ENCODE assay signal across 28 cellular contexts in genomic region chr18:30265190-30265589, GRCh38.
"Had no signal": no experiment of that assay in that cellular context is flagged by ENCODE, and none has a peak within 500 bp of the region (broad histone marks: within the 10 kb centered on the region; RNA-seq: fewer than 3 reads in every experiment).

No MANE protein-coding gene starts in this region.

- H3K27ac ChIP-seq: ascending aorta, cardiac muscle cell, SJCRH30, SK-N-MC, WERI-Rb-1 had no signal

- H3K9me3 ChIP-seq: ascending aorta, SJCRH30 had no signal

- H3K4me1 ChIP-seq: ascending aorta, SJCRH30 had no signal

- DNase-seq: activated CD4-positive, alpha-beta memory T cell treated with anti-CD3 and anti-CD28 coated beads, Interleukin-2, amount 10 ng/mL, durations not matched to agents 7 days and 5 days; activated CD4-positive, alpha-beta T cell treated with anti-CD3 and anti-CD28 coated beads for 1 hour; activated CD4-positive, alpha-beta T cell treated with anti-CD3 and anti-CD28 coated beads for 48 hours; activated CD4-positive, CD25-positive, alpha-beta regulatory T cell; activated CD8-positive, alpha-beta memory T cell treated with anti-CD3 and anti-CD28 coated beads for 24 hours; activated CD8-positive, alpha-beta memory T cell treated with anti-CD3 and anti-CD28 coated beads, Interleukin-2, amount 10 ng/mL, durations not matched to agents 7 days and 5 days; activated CD8-positive, alpha-beta memory T cell treated with anti-CD3 and anti-CD28 coated beads, Interleukin-2, amount 50 U/mL, for 48 hours; activated effector memory CD4-positive, alpha-beta T cell treated with Interleukin-2 at 50 U/mL for 16 hours; activated naive CD8-positive, alpha-beta T cell treated with anti-CD3 and anti-CD28 coated beads, Interleukin-2, amount 10 ng/mL, durations not matched to agents 7 days and 5 days; activated T-cell treated with anti-CD3 and anti-CD28 coated beads, Interleukin-2, amount 50 U/mL, for 48 hours; amygdala; Karpas-422; KBM-7; NCI-H1092 treated with DMSO at 0.1 percent for 48 hours; NCI-H1436; NCI-H1694; NCI-H1930; NCI-H2081 treated with DMSO at 0.1 percent for 48 hours; NCI-H345; NCI-H526; NCI-H82; SHP77; SJCRH30; T1000; WERI-Rb-1 had no signal

- H3K36me3 ChIP-seq: ascending aorta, cardiac muscle cell, SJCRH30, WERI-Rb-1 had no signal

- H3K27me3 ChIP-seq: ascending aorta, cardiac muscle cell, SJCRH30 had no signal

- H3K4me3 ChIP-seq: ascending aorta, cardiac muscle cell, SJCRH30, SK-N-MC had no signal
